ENCODE assay signal across 18 cellular contexts in genomic region chr7:124208173-124208572, GRCh38.
"Had no signal": no experiment of that assay in that cellular context is flagged by ENCODE, and none has a peak within 500 bp of the region (broad histone marks: within the 10 kb centered on the region; RNA-seq: fewer than 3 reads in every experiment).

No MANE protein-coding gene starts in this region.

- H3K36me3 ChIP-seq: cardiac muscle cell, esophagus squamous epithelium, tibial artery, WERI-Rb-1 had no signal

- H3K27me3 ChIP-seq: cardiac muscle cell, esophagus squamous epithelium, hepatocyte, tibial artery had no signal

- DNase-seq: activated CD4-positive, alpha-beta T cell treated with anti-CD3 and anti-CD28 coated beads for 1 hour; activated CD4-positive, alpha-beta T cell treated with anti-CD3 and anti-CD28 coated beads, Interleukin-2, amount 50 U/mL, for 4 hours; activated naive CD4-positive, alpha-beta T cell; activated naive CD8-positive, alpha-beta T cell treated with anti-CD3 and anti-CD28 coated beads for 36 hours; activated T-cell treated with anti-CD3 and anti-CD28 coated beads for 4 hours; amniotic stem cell; effector memory CD4-positive, alpha-beta T cell; esophagus squamous epithelium; occipital lobe; stimulated activated CD4-positive, alpha-beta T cell treated with anti-CD3 and anti-CD28 coated beads, Interleukin-12 subunit alpha, Interleukin-12 subunit beta, amount 100 ng/mL, for 4 hours; stimulated activated CD4-positive, alpha-beta T cell treated with anti-CD3 and anti-CD28 coated beads, Interleukin-1b, Interleukin-23, amount 100 ng/mL, for 48 hours; stimulated activated CD8-positive, alpha-beta memory T cell treated with anti-CD3 and anti-CD28 coated beads, Interleukin-4, amount 100 ng/mL, for 48 hours; stimulated activated naive CD4-positive, alpha-beta T cell treated with Interleukin-2 at 50 U/mL for 16 hours; tibial artery; WERI-Rb-1 had no signal

- H3K4me2 ChIP-seq: hepatocyte had no signal

- H3K79me2 ChIP-seq: hepatocyte had no signal

- H2AFZ ChIP-seq: hepatocyte had no signal

- H3K9me3 ChIP-seq: esophagus squamous epithelium, tibial artery had no signal

- H3K27ac ChIP-seq: cardiac muscle cell, esophagus squamous epithelium, hepatocyte, tibial artery, WERI-Rb-1 had no signal

- FAIRE-seq: endothelial cell of umbilical vein had no signal

- H3K4me1 ChIP-seq: esophagus squamous epithelium, tibial artery had no signal

- H3K4me3 ChIP-seq: cardiac muscle cell, esophagus squamous epithelium, hepatocyte, tibial artery had no signal
